Comparison of ENCODE assay signal across 23 cellular contexts in the genomic region with DNA sequence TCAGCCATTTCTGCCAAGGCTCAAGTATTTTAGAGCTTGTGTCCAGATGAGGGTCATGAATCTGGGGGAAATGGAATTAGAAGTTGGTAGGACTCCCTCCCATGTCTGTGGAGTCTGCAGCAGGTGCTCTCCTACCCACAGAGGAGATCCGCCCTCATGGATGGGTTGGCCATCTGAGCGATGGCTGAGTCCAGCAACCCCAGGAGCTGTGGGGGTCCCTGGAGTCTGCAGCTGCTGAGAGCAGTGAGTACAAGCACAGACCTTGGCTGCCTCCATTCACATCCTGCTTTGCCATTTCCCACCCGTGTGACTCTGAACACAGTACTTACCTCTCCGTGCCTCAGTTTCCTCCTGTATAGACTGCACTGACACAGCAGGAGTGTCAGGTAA. TPM values are rescaled to one million over a fixed set of nuclear protein-coding genes. Genes with fewer than 3 reads are reported as not detected.
A peak's percentile ranks its signal among the peaks of the same experiment; 100 is the strongest.
DNase-seq lines count a peak whose midpoint lies in the region; ATAC-seq and TF ChIP-seq lines count a peak whose summit lies in the region.
"Had no signal": no experiment of that assay in that cellular context is flagged by ENCODE, and none has a peak within 500 bp of the region (broad histone marks: within the 10 kb centered on the region; RNA-seq: fewer than 3 reads in every experiment).

No MANE protein-coding gene starts in this region.

- H3K4me2 ChIP-seq in GM23248 (ENCODE audit: unreplicated experiment), result peak overlapping the region; percentile 75

- H3K36me3 ChIP-seq in GM23248 (ENCODE audit: low read depth), result no peaks in the 10 kb centered on the region
- no peaks in the 10 kb centered on the region for H3K36me3 ChIP-seq in body of pancreas (replicated peaks in 1 of 2; ENCODE audit: insufficient read depth in 1 of 2, low read depth in 2 of 2)
- no peaks in the 10 kb centered on the region for H3K36me3 ChIP-seq in right lobe of liver
- no peaks in the 10 kb centered on the region for H3K36me3 ChIP-seq in stomach
- H3K36me3 ChIP-seq: suprapubic skin had no signal

- no peak overlapping the region for H3K4me3 ChIP-seq in GM23248
- H3K4me3 ChIP-seq in body of pancreas, result no peak overlapping the region
- no peak overlapping the region for H3K4me3 ChIP-seq in right lobe of liver
- H3K4me3 ChIP-seq in stomach, result no peak overlapping the region
- H3K4me3 ChIP-seq: suprapubic skin had no signal

- no peaks in the 10 kb centered on the region for H3K9me2 ChIP-seq in GM23248 (ENCODE audit: insufficient read depth)

- no peaks in the 10 kb centered on the region for H4K20me1 ChIP-seq in GM23248 (ENCODE audit: insufficient read depth)

- peaks cover 21% of the 10 kb centered on the region for H3K4me1 ChIP-seq in GM23248 (ENCODE audit: insufficient read depth)
- H3K4me1 ChIP-seq in body of pancreas, result peaks cover 85% of the 10 kb centered on the region
- peaks cover 2 to 80% (median 49%) of the 10 kb centered on the region in 4 donors for H3K4me1 ChIP-seq in right lobe of liver
- H3K4me1 ChIP-seq in stomach, result peaks cover 89 to 99% (median 93%) of the 10 kb centered on the region in 4 donors

- TF ChIP-seq EP300 in stomach (IDR thresholded peaks at IDR 0.05), result no peak

- intact Hi-C loops in body of pancreas (cut with DNase I) (no loop called here), right lobe of liver (cut with DNase I) (no loop called here), stomach (cut with DNase I; ENCODE audit: low total_unique reads) (no loop called here)

- H3F3A ChIP-seq in GM23248 (ENCODE audit: insufficient read depth), result peaks cover 6% of the 10 kb centered on the region; the same call in 1 of the 2 replicates

- TF ChIP-seq POLR2A in body of pancreas (IDR thresholded peaks at IDR 0.05) (no peak), right lobe of liver (IDR thresholded peaks at IDR 0.05) (no peak), stomach (IDR thresholded peaks at IDR 0.05) (no peak)

- TF ChIP-seq CTCF in body of pancreas (IDR thresholded peaks at IDR 0.05) (no peak), right lobe of liver (IDR thresholded peaks at IDR 0.05) (no peak), stomach (IDR thresholded peaks at IDR 0.05) (no peak)

- ATAC-seq in body of pancreas (no peak), right lobe of liver (no peak)
- ATAC-seq: natural killer cell, T-cell had no signal

- H3K27ac ChIP-seq in GM23248 (no peak overlapping the region), body of pancreas (peak overlapping the region; percentile 50 to 92 (median 86)), right lobe of liver (peak overlapping the region in 2 of 3 donors; percentile 68 to 85), stomach (peak overlapping the region; percentile 79 to 89 (median 86))
- H3K27ac ChIP-seq: suprapubic skin had no signal

- H3K79me2 ChIP-seq in GM23248 (ENCODE audit: insufficient read depth), result no peaks in the 10 kb centered on the region

- H3K9me3 ChIP-seq in GM23248 (ENCODE audit: low read depth) (no peaks in the 10 kb centered on the region), body of pancreas (no peaks in the 10 kb centered on the region), right lobe of liver (no peaks in the 10 kb centered on the region), stomach (no peaks in the 10 kb centered on the region)
- H3K9me3 ChIP-seq: suprapubic skin had no signal

- 44 to 50% methylated on average over 4 of the region's 4 CpGs for WGBS in GM23248 (ENCODE audit: low coverage in 1 of 2, low lambda C conversion rate in 2 of 2, missing lambda C conversion rate in 2 of 2), 2 experiments
- 41 to 43% methylated on average over 3 to 4 of the region's 4 CpGs for WGBS in body of pancreas, 2 donors
- 47% methylated on average over 2 of the region's 4 CpGs for WGBS in right lobe of liver (ENCODE audit: insufficient coverage, low coverage, low lambda C conversion rate, missing lambda C conversion rate)
- WGBS in stomach, 5 donors, result 61 to 74% (median 68%) methylated on average over 4 of the region's 4 CpGs

- H3K9ac ChIP-seq in GM23248, result no peak overlapping the region

- in situ Hi-C loops in GM23248 (cut with MboI), result no loop called here

- DNase-seq in GM23248, result no peak
- no peak for DNase-seq in body of pancreas
- no peak for DNase-seq in right lobe of liver
- DNase-seq in stomach, result no peak
- no peak for DNase-seq in NCI-H524 treated with DMSO at 0.1 percent for 48 hours (lab: John Stamatoyannopoulos, UW)
- DNase-seq in activated CD4-positive, alpha-beta T cell treated with anti-CD3 and anti-CD28 coated beads for 1 hour, result no peak
- DNase-seq in NOMO-1 (lab: John Stamatoyannopoulos, UW; ENCODE audit: unreplicated experiment in 2 of 2), result no peak
- no peak for DNase-seq in midbrain (lab: John Stamatoyannopoulos, UW)
- DNase-seq: activated CD8-positive, alpha-beta memory T cell treated with anti-CD3 and anti-CD28 coated beads, Interleukin-2, amount 50 U/mL, for 48 hours; activated effector memory CD4-positive, alpha-beta T cell treated with anti-CD3 and anti-CD28 coated beads, Interleukin-2, amount 50 U/mL, for 16 hours; DND-41; effector CD4-positive, alpha-beta T cell; Karpas-422; natural killer cell; NCI-H1092; NCI-H2081 treated with DMSO at 0.1 percent for 48 hours; NCI-H526; SIG-M5; stimulated activated CD4-positive, alpha-beta T cell treated with anti-CD3 and anti-CD28 coated beads, Interleukin-12 subunit alpha, Interleukin-12 subunit beta, amount 100 ng/mL, for 4 hours; T-cell had no signal

- H2AFZ ChIP-seq in GM23248, result no peak overlapping the region

- H3K27me3 ChIP-seq in GM23248 (replicated peaks; ENCODE audit: insufficient read depth) (no peaks in the 10 kb centered on the region), body of pancreas (no peaks in the 10 kb centered on the region), right lobe of liver (no peaks in the 10 kb centered on the region), stomach (no peaks in the 10 kb centered on the region)
- H3K27me3 ChIP-seq: suprapubic skin had no signal

RNA-seq across cellular contexts. Expression of a gene that starts 25.8 kb away (rescaled TPM):
- 6.1 and 7.7 TPM in 2 replicates for total RNA-seq in GM23248 (2014; rRNA removed; shearing (Covaris generic))
- polyA plus RNA-seq in GM23248 (2016; fragmentation: Nextera tagmentation; extraction: Ambion mirVana) (5.6 and 6.3 TPM in 2 replicates), stomach (10 to 100 TPM; 12.6 to 42.3 (median 23.2) TPM)
- total RNA-seq in body of pancreas (10 to 100 TPM; 18.4 to 40.9 TPM), right lobe of liver (10 to 100 TPM; 23.4 to 51.8 (median 35.6) TPM), stomach (10 to 100 TPM in 3 of 5 donors, 1 to 10 TPM in 2; 3.7 to 52.7 (median 20.1) TPM)

RNA-seq across cellular contexts. Expression of a gene that starts 46.4 kb away (rescaled TPM):
- total RNA-seq in GM23248 (2014; rRNA removed; shearing (Covaris generic)), result 0.13 and 0.32 TPM in 2 replicates
- polyA plus RNA-seq in GM23248 (2016; fragmentation: Nextera tagmentation; extraction: Ambion mirVana), result 0.18 and 0.71 TPM in 2 replicates
- total RNA-seq in body of pancreas, result under 1 TPM in 1 of 2 donors, not detected in 1; 0.26 TPM
- under 1 TPM in 3 of 6 experiments, not detected in 3; 0.09 to 0.25 (median 0.12) TPM for total RNA-seq in right lobe of liver
- total RNA-seq in stomach, result under 1 TPM in 1 of 5 donors, not detected in 4; 0.55 TPM
- polyA plus RNA-seq in stomach, result 1 to 10 TPM in 1 of 3 donors, under 1 TPM in 2; 0.23 to 1.8 (median 0.50) TPM
- total RNA-seq: esophagus mucosa, HT-29, natural killer cell, T-cell had no signal
